In genomic region chr17:29760771-29761682, GRCh38 we compare ENCODE assay signal across 8 cellular contexts.
A peak's percentile ranks its signal among the peaks of the same experiment; 100 is the strongest.
DNase-seq lines count a peak whose midpoint lies in the region; ATAC-seq and TF ChIP-seq lines count a peak whose summit lies in the region.

No MANE protein-coding gene starts in this region.

- POLR2A ChIA-PET in IMR-90 (lab: Charles Lee; ENCODE audit: unreplicated experiment) = interaction anchor here (0.5 to 1.0 kb wide), 2 partner anchors 53 to 144 kb away, joined by 5 to 9 read pairs; no protein-coding TSS in a partner anchor

- TF ChIP-seq RAD21 in IMR-90 (IDR thresholded peaks at IDR 0.05; ENCODE audit: low read length) = no peak

- 0 out of 3 replicates have a peak overlapping the region, but pooled peaks have one; percentile 1 for H2BK15ac ChIP-seq in IMR-90 (ENCODE audit: low read depth, low read length)

- intact Hi-C loops in IMR-90 (cut with micrococcal nuclease) (loop anchor here (1.0 kb wide), 1 partner anchor 122 kb away; no protein-coding TSS in a partner anchor), Right ventricle myocardium inferior (cut with DNase I) (loop anchor here (5.0 kb wide), 4 partner anchors 39 to 139 kb away; partner anchors contain the start of gene CORO6), ovary (cut with DNase I) (no loop called here)

- H3K9me1 ChIP-seq in IMR-90 (ENCODE audit: insufficient read depth, low read length) = no peaks in the 10 kb centered on the region; the same call in 1 of the 2 replicates

- H3K27me3 Mint-ChIP-seq in activated naive CD8-positive, alpha-beta T cell = no peaks in the 10 kb centered on the region

- TF ChIP-seq EP300 in ovary (IDR thresholded peaks at IDR 0.05) = no peak

- H3K4me3 Mint-ChIP-seq in activated naive CD8-positive, alpha-beta T cell = peak overlapping the region; percentile 90

- H3K9me3 Mint-ChIP-seq in activated naive CD8-positive, alpha-beta T cell (ENCODE audit: low read depth) = no peaks in the 10 kb centered on the region

- peak overlapping the region; percentile 73 for H3K9ac ChIP-seq in IMR-90 (ENCODE audit: low read depth, low read length)

- 0 out of 2 replicates have a peak, but pooled peaks cover 6% of the 10 kb centered on the region for H4K20me1 ChIP-seq in IMR-90 (ENCODE audit: insufficient read depth, low read length)

- 1% methylated on average over 28 of the region's 85 CpGs; no CpG with 5 or more reads in 1 of the 2 experiments for WGBS in IMR-90 (ENCODE audit: extremely low coverage in 2 of 2, insufficient read length in 1 of 2), 2 experiments
- 0 to 1% (median 0%) methylated on average over 60 to 85 of the region's 85 CpGs for WGBS in ovary, 3 donors

- peak overlapping the region; percentile 96 for H3K14ac ChIP-seq in IMR-90 (replicated peaks; ENCODE audit: low read depth, low read length)

- BruUV-seq in IMR-90 (replicated peaks; lab: Mats Ljungman, UMichigan) = no TSS peak

- H3K23ac ChIP-seq in IMR-90 (ENCODE audit: low read depth, low read length) = peak overlapping the region; percentile 91

- DNase-seq in CMK (ENCODE audit: low read depth) (peak; percentile 67), IMR-90 (peak; percentile 83), Right ventricle myocardium inferior (ENCODE audit: missing footprints) (peak; percentile 98), ovary (peak; percentile 50 to 85 (median 76)), thoracic aorta (ENCODE audit: low spot score) (peak; percentile 67)

- H3K9me3 ChIP-seq in IMR-90 (ENCODE audit: control insufficient read depth, insufficient read depth, low read length) = no peaks in the 10 kb centered on the region
- H3K9me3 ChIP-seq in ovary = no peaks in the 10 kb centered on the region
- no peaks in the 10 kb centered on the region for H3K9me3 ChIP-seq in thoracic aorta

- H3K36me3 ChIP-seq in IMR-90 (ENCODE audit: control insufficient read depth, insufficient read depth, low read length) = no peaks in the 10 kb centered on the region
- H3K36me3 ChIP-seq in ovary = no peaks in the 10 kb centered on the region
- H3K36me3 ChIP-seq in thoracic aorta = no peaks in the 10 kb centered on the region

- H2AK9ac ChIP-seq in IMR-90 (replicated peaks; ENCODE audit: low read depth, low read length, poor library complexity) = peak overlapping the region; percentile 39

- peak overlapping the region; percentile 54 for H3K27ac ChIP-seq in IMR-90 (ENCODE audit: insufficient read depth, low read length)
- peak overlapping the region in 1 of 2 donors; percentile 42 for H3K27ac ChIP-seq in ovary
- H3K27ac ChIP-seq in thoracic aorta = peak overlapping the region; percentile 62 to 68

- ATAC-seq in GM21423 (IDR thresholded peaks at IDR 0.05; ENCODE audit: unreplicated experiment) (peak; percentile 77), IMR-90 (ENCODE audit: low read depth) (peak; percentile 99), SK-N-SH treated with all-trans-retinoic acid at 6 μM for 48 hours (peak; percentile 97), Right ventricle myocardium inferior (peak; percentile 99), thoracic aorta (ENCODE audit: insufficient number of reproducible peaks, low FRiP score, low read depth) (peak; percentile 85)

- H3K27ac Mint-ChIP-seq in activated naive CD8-positive, alpha-beta T cell = peak overlapping the region; percentile 97

- peaks cover 4 to 21% of the 10 kb centered on the region in 2 experiments for H3K79me1 ChIP-seq in IMR-90 (ENCODE audit: low read depth in 1 of 2, low read length in 2 of 2)

- H3K4ac ChIP-seq in IMR-90 (ENCODE audit: low read depth, low read length) = peak overlapping the region; percentile 83

- H2BK20ac ChIP-seq in IMR-90 (ENCODE audit: low read depth, low read length) = peak overlapping the region; percentile 55; the same call in 1 of the 2 replicates

- H2AK5ac ChIP-seq in IMR-90 (ENCODE audit: low read depth, low read length) = no peak overlapping the region

- CTCF ChIA-PET in IMR-90 (lab: Yijun Ruan, JAX) = interaction anchor here (0.7 to 1.5 kb wide), 5 partner anchors 18 to 180 kb away, joined by 3 to 8 read pairs (median 3); no protein-coding TSS in a partner anchor

- H4K8ac ChIP-seq in IMR-90 (ENCODE audit: low read depth in 2 of 2, low read length in 2 of 2) = peak overlapping the region; percentile 51 to 94

- TF ChIP-seq POLR2A in IMR-90 (IDR thresholded peaks at IDR 0.05; ENCODE audit: low read depth, low read length) (peak; percentile 78), ovary (IDR thresholded peaks at IDR 0.05) (peak; percentile 46)

- peak overlapping the region; percentile 84 for H3K18ac ChIP-seq in IMR-90 (ENCODE audit: low read depth, low read length)

- H4K5ac ChIP-seq in IMR-90 (ENCODE audit: low read depth, low read length) = peak overlapping the region; percentile 90

- H3K27me3 ChIP-seq in IMR-90 (ENCODE audit: control insufficient read depth, insufficient read depth, low read length) (no peaks in the 10 kb centered on the region), ovary (no peaks in the 10 kb centered on the region), thoracic aorta (replicated peaks; ENCODE audit: insufficient read depth) (no peaks in the 10 kb centered on the region)

- no peaks in the 10 kb centered on the region for H3K36me3 Mint-ChIP-seq in activated naive CD8-positive, alpha-beta T cell

- H3K4me3 ChIP-seq in IMR-90 (ENCODE audit: insufficient read depth, low read depth, low read length) (peak overlapping the region; percentile 75), ovary (peak overlapping the region; percentile 70), thoracic aorta (peak overlapping the region; percentile 96)

- H3K4me1 ChIP-seq in IMR-90 (ENCODE audit: control insufficient read depth, insufficient read depth, low read length) (no peaks in the 10 kb centered on the region), ovary (ENCODE audit: insufficient read depth) (no peaks in the 10 kb centered on the region), thoracic aorta (ENCODE audit: control insufficient read depth in 1 of 2, low read depth in 2 of 2) (peaks cover 5 to 10% of the 10 kb centered on the region in 2 donors)

- TF ChIP-seq CTCF in IMR-90 (conservative IDR thresholded peaks at IDR 0.05; ENCODE audit: low read depth, low read length) = no peak
- TF ChIP-seq CTCF in ovary (IDR thresholded peaks at IDR 0.05) = no peak
- no peak for TF ChIP-seq CTCF in thoracic aorta (IDR thresholded peaks at IDR 0.05)

- H4K91ac ChIP-seq in IMR-90 (ENCODE audit: insufficient read depth, low read depth, low read length) = peak overlapping the region; percentile 63

- peaks cover 43% of the 10 kb centered on the region for H3K4me1 Mint-ChIP-seq in activated naive CD8-positive, alpha-beta T cell (ENCODE audit: low read depth)

- in situ Hi-C loops in IMR-90 (cut with MboI; ENCODE audit: low sequenced_read_pairs) = no loop called here

- H3K56ac ChIP-seq in IMR-90 (ENCODE audit: extremely low read depth, insufficient read depth, low read length) = peak overlapping the region; percentile 82

- H2BK5ac ChIP-seq in IMR-90 (ENCODE audit: low read depth, low read length, poor library complexity, severe bottlenecking) = peak overlapping the region; percentile 83

- peak overlapping the region; percentile 93 for H2AFZ ChIP-seq in IMR-90 (replicated peaks; ENCODE audit: low read length, poor library complexity)

- H3K4me2 ChIP-seq in IMR-90 (ENCODE audit: low read depth, low read length) = peak overlapping the region; percentile 97

- dilution Hi-C loops in IMR-90 (cut with HindIII; ENCODE audit: low sequenced_read_pairs, unreplicated experiment) = no loop called here

- H2BK120ac ChIP-seq in IMR-90 (ENCODE audit: low read depth, low read length) = peak overlapping the region; percentile 42; the same call in 1 of the 2 replicates

TF ChIP-seq in IMR-90, 13 proteins besides CTCF, POLR2A, EP300 and RAD21:
- no peak for TF ChIP-seq BHLHE40 (IDR thresholded peaks at IDR 0.05; ENCODE audit: low read depth, low read length)
- TF ChIP-seq MXI1 (IDR thresholded peaks at IDR 0.05; ENCODE audit: borderline replicate concordance, low read depth, low read length) = peak; percentile 61; the same call in 1 of the 2 replicates
- TF ChIP-seq MAZ (IDR thresholded peaks at IDR 0.05; ENCODE audit: borderline replicate concordance, low read depth, low read length) = peak; percentile 54; the same call in 1 of the 2 replicates
- no peak for TF ChIP-seq RFX5 (IDR thresholded peaks at IDR 0.05; ENCODE audit: low read depth, low read length)

TF ChIP-seq in SK-N-SH treated with all-trans-retinoic acid at 6 μM for 48 hours, 23 proteins besides CTCF, POLR2A, EP300 and RAD21:
- TF ChIP-seq ZFP3 (CRISPR knock-in tag; IDR thresholded peaks at IDR 0.05) = no peak
- no peak for TF ChIP-seq PATZ1 (CRISPR knock-in tag; IDR thresholded peaks at IDR 0.05; ENCODE audit: borderline replicate concordance)
- TF ChIP-seq CSDC2 (CRISPR knock-in tag; IDR thresholded peaks at IDR 0.05) = no peak
- TF ChIP-seq TCF4 (CRISPR knock-in tag; IDR thresholded peaks at IDR 0.05; ENCODE audit: borderline replicate concordance) = no peak
- no peak for TF ChIP-seq ISL1 (CRISPR knock-in tag; IDR thresholded peaks at IDR 0.05)
- TF ChIP-seq ARNTL (CRISPR knock-in tag; IDR thresholded peaks at IDR 0.05; ENCODE audit: borderline replicate concordance, low read depth) = no peak
- no peak for TF ChIP-seq ZNF8 (CRISPR knock-in tag; IDR thresholded peaks at IDR 0.05)
- TF ChIP-seq GLIS3 (CRISPR knock-in tag; IDR thresholded peaks at IDR 0.05) = no peak
- no peak for TF ChIP-seq TOX (CRISPR knock-in tag; IDR thresholded peaks at IDR 0.05; ENCODE audit: borderline replicate concordance)
- no peak for TF ChIP-seq ZNF565 (CRISPR knock-in tag; conservative IDR thresholded peaks at IDR 0.05; ENCODE audit: low read depth)
- TF ChIP-seq OSR1 (CRISPR knock-in tag; IDR thresholded peaks at IDR 0.05) = no peak
- TF ChIP-seq PPARA (CRISPR knock-in tag; IDR thresholded peaks at IDR 0.05; ENCODE audit: borderline replicate concordance) = no peak
- no peak for TF ChIP-seq ZNF70 (CRISPR knock-in tag; IDR thresholded peaks at IDR 0.05)
TF ChIP-seq in SK-N-SH treated with all-trans-retinoic acid at 6 μM for 48 hours: peak in this region for 0.

Comparison
In these comparisons a context has a peak if more than half of its experiments do, and no peak if none do; other contexts are left out.
1. intact Hi-C loops: an anchor here in IMR-90 (1.0 kb wide) and Right ventricle myocardium inferior (5.0 kb wide); none called in ovary.